ENCODE assay signal across 9 cellular contexts in genomic region chr13:45416521-45417125, GRCh38. TPM values are rescaled to one million over a fixed set of nuclear protein-coding genes. Genes with fewer than 3 reads are reported as not detected.
DNase-seq lines count a peak whose midpoint lies in the region; ATAC-seq and TF ChIP-seq lines count a peak whose summit lies in the region.
"Had no signal": no experiment of that assay in that cellular context is flagged by ENCODE, and none has a peak within 500 bp of the region (broad histone marks: within the 10 kb centered on the region; RNA-seq: fewer than 3 reads in every experiment).

No MANE protein-coding gene starts in this region.

- no peak for TF ChIP-seq EP300 in sigmoid colon (IDR thresholded peaks at IDR 0.05)

- H3K27me3 ChIP-seq in sigmoid colon: no peaks in the 10 kb centered on the region

- POLR2A ChIA-PET in HEK293 (lab: Yijun Ruan, JAX): interaction anchor here (0.6 kb wide), 1 partner anchor 76 kb away, joined by 3 read pairs; the partner anchor contains the start of gene TPT1

- H3K36me3 ChIP-seq in HEK293 (ENCODE audit: control insufficient read depth in 2 of 2, insufficient read depth in 1 of 2, low read length in 2 of 2) (no peaks in the 10 kb centered on the region), sigmoid colon (no peaks in the 10 kb centered on the region)

- DNase-seq in NCI-H774 (lab: John Stamatoyannopoulos, UW) (peak; percentile 45), epithelial cell of esophagus (ENCODE audit: low read depth) (no peak), sigmoid colon (no peak), RKO (ENCODE audit: low spot score) (no peak)
- DNase-seq: NCI-H526 treated with DMSO at 0.1 percent for 48 hours had no signal

- no peaks in the 10 kb centered on the region for H3K9me3 ChIP-seq in HEK293 (ENCODE audit: control insufficient read depth, insufficient read depth, low read depth, low read length)
- H3K9me3 ChIP-seq in sigmoid colon: no peaks in the 10 kb centered on the region

- intact Hi-C loops in sigmoid colon (cut with DNase I): loop anchor here (5.0 kb wide), 1 partner anchor 44 kb away; no protein-coding TSS in a partner anchor

- no peaks in the 10 kb centered on the region for H3K4me1 ChIP-seq in HEK293 (ENCODE audit: control insufficient read depth, insufficient read depth, low read length)
- peaks cover 0 to 41% (median 29%) of the 10 kb centered on the region in 4 donors for H3K4me1 ChIP-seq in sigmoid colon

- H3K27ac ChIP-seq in HEK293 (ENCODE audit: extremely low read depth, low read depth, low read length) (no peak overlapping the region), sigmoid colon (peak overlapping the region; percentile 90 to 92 (median 92))

- TF ChIP-seq CTCF in HEK293 (tag by site-specific recombination; IDR thresholded peaks at IDR 0.05): no peak
- TF ChIP-seq CTCF in epithelial cell of esophagus (IDR thresholded peaks at IDR 0.05; ENCODE audit: insufficient read depth, low read depth, low read length, missing control alignments): no peak
- no peak for TF ChIP-seq CTCF in sigmoid colon (IDR thresholded peaks at IDR 0.05)

- no peak for TF ChIP-seq POLR2A in sigmoid colon (IDR thresholded peaks at IDR 0.05)

- H3K4me3 ChIP-seq in HEK293 (ENCODE audit: low read depth, low read length): no peak overlapping the region
- H3K4me3 ChIP-seq in epithelial cell of esophagus (ENCODE audit: low read length): peak overlapping the region; percentile 72
- H3K4me3 ChIP-seq in sigmoid colon: peak overlapping the region; percentile 45 to 78 (median 72)

- 17 to 34% methylated on average over 10 of the region's 10 CpGs for WGBS in sigmoid colon, 2 donors

- CTCF ChIA-PET in HEK293 (lab: Yijun Ruan, JAX): no interaction called here

- no peak for ATAC-seq in GM19463 (IDR thresholded peaks at IDR 0.05; ENCODE audit: unreplicated experiment)
- no peak for ATAC-seq in HG03469 (IDR thresholded peaks at IDR 0.05; ENCODE audit: unreplicated experiment)
- ATAC-seq in HG03280 (IDR thresholded peaks at IDR 0.05; ENCODE audit: unreplicated experiment): no peak

TF ChIP-seq in HEK293, 187 proteins besides CTCF, POLR2A, EP300 and RAD21:
- TF ChIP-seq SP7 (tag by site-specific recombination; IDR thresholded peaks at IDR 0.05) (peak; percentile 51), ZNF394 (tag by site-specific recombination; IDR thresholded peaks at IDR 0.05; ENCODE audit: borderline replicate concordance) (peak; percentile 46; the same call in 1 of the 2 replicates), ZNF629 (tag by site-specific recombination; IDR thresholded peaks at IDR 0.05) (peak; percentile 33; the same call in 1 of the 2 replicates), HOXD13 (CRISPR knock-in tag; IDR thresholded peaks at IDR 0.05; ENCODE audit: borderline replicate concordance) (no peak), ZNF596 (tag by site-specific recombination; IDR thresholded peaks at IDR 0.05) (no peak)

RNA-seq across cellular contexts. Expression of gene SLC25A30, which starts 1.6 kb away (rescaled TPM):
- 10 to 100 TPM in 2 of 4 donors, 1 to 10 TPM in 2; 9.1 to 15.9 (median 10.2) TPM for total RNA-seq in sigmoid colon
- polyA plus RNA-seq in sigmoid colon: 1 to 10 TPM; 5.8 to 8.4 (median 6.5) TPM

RNA-seq across cellular contexts. Expression of gene COG3, which starts 48.1 kb away (rescaled TPM):
- 10 to 100 TPM; 24.9 to 30.0 (median 27.2) TPM for total RNA-seq in sigmoid colon
- polyA plus RNA-seq in sigmoid colon: 10 to 100 TPM; 22.9 to 30.7 (median 29.4) TPM
